1 cellular context compared by ENCODE assay signal in genomic region chr5:157651011-157651611, GRCh38.
TF ChIP-seq lines count a peak whose summit lies in the region.

No MANE protein-coding gene starts in this region.

TF ChIP-seq in GM23338, 12 proteins besides CTCF, POLR2A, EP300 and RAD21 (continued from another document):
- no peak for TF ChIP-seq ZNF462 (CRISPR knock-in tag; IDR thresholded peaks at IDR 0.05)
